1 cellular context compared by ENCODE assay signal in the genomic region with DNA sequence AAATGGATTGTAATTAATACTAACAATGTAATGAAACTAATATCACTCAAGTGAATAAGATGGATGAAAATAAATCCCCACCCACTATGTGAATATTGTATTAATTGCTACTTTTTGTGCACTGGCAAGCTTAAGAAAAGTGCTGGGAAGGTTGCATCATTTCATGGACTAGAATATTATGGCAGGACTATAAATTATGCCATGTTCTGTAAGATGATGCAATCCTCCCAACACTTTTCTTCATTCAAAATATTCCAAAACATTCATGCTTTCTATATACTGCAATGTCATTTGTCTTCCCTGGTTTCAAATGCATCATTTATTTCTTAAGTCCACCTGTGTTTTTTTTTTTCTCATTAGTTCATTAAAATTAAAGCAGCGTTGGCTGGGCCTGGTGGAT.
TF ChIP-seq lines count a peak whose summit lies in the region.

No MANE protein-coding gene starts in this region.

TF ChIP-seq in GM23338, 12 proteins besides CTCF, POLR2A, EP300 and RAD21 (continued from another document):
- TF ChIP-seq EZH2 (IDR thresholded peaks at IDR 0.05; ENCODE audit: low read depth, unreplicated experiment) (no peak), CREB1 (CRISPR knock-in tag; IDR thresholded peaks at IDR 0.05; ENCODE audit: low read depth) (no peak), POLR2AphosphoS5 (IDR thresholded peaks at IDR 0.05; ENCODE audit: low read depth) (no peak)
- TF ChIP-seq, protein P1, sequence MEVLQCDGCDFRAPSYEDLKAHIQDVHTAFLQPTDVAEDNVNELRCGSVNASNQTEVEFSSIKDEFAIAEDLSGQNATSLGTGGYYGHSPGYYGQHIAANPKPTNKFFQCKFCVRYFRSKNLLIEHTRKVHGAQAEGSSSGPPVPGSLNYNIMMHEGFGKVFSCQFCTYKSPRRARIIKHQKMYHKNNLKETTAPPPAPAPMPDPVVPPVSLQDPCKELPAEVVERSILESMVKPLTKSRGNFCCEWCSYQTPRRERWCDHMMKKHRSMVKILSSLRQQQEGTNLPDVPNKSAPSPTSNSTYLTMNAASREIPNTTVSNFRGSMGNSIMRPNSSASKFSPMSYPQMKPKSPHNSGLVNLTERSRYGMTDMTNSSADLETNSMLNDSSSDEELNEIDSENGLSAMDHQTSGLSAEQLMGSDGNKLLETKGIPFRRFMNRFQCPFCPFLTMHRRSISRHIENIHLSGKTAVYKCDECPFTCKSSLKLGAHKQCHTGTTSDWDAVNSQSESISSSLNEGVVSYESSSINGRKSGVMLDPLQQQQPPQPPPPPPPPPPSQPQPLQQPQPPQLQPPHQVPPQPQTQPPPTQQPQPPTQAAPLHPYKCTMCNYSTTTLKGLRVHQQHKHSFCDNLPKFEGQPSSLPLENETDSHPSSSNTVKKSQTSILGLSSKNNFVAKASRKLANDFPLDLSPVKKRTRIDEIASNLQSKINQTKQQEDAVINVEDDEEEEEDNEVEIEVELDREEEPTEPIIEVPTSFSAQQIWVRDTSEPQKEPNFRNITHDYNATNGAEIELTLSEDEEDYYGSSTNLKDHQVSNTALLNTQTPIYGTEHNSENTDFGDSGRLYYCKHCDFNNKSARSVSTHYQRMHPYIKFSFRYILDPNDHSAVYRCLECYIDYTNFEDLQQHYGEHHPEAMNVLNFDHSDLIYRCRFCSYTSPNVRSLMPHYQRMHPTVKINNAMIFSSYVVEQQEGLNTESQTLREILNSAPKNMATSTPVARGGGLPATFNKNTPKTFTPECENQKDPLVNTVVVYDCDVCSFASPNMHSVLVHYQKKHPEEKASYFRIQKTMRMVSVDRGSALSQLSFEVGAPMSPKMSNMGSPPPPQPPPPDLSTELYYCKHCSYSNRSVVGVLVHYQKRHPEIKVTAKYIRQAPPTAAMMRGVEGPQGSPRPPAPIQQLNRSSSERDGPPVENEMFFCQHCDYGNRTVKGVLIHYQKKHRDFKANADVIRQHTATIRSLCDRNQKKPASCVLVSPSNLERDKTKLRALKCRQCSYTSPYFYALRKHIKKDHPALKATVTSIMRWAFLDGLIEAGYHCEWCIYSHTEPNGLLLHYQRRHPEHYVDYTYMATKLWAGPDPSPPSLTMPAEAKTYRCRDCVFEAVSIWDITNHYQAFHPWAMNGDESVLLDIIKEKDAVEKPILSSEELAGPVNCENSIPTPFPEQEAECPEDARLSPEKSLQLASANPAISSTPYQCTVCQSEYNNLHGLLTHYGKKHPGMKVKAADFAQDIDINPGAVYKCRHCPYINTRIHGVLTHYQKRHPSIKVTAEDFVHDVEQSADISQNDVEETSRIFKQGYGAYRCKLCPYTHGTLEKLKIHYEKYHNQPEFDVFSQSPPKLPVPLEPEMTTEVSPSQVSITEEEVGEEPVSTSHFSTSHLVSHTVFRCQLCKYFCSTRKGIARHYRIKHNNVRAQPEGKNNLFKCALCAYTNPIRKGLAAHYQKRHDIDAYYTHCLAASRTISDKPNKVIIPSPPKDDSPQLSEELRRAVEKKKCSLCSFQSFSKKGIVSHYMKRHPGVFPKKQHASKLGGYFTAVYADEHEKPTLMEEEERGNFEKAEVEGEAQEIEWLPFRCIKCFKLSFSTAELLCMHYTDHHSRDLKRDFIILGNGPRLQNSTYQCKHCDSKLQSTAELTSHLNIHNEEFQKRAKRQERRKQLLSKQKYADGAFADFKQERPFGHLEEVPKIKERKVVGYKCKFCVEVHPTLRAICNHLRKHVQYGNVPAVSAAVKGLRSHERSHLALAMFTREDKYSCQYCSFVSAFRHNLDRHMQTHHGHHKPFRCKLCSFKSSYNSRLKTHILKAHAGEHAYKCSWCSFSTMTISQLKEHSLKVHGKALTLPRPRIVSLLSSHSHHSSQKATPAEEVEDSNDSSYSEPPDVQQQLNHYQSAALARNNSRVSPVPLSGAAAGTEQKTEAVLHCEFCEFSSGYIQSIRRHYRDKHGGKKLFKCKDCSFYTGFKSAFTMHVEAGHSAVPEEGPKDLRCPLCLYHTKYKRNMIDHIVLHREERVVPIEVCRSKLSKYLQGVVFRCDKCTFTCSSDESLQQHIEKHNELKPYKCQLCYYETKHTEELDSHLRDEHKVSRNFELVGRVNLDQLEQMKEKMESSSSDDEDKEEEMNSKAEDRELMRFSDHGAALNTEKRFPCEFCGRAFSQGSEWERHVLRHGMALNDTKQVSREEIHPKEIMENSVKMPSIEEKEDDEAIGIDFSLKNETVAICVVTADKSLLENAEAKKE (CRISPR knock-in tag; IDR thresholded peaks at IDR 0.05): no peak
TF ChIP-seq in GM23338: peak in this region for 0.
